In the genomic region with DNA sequence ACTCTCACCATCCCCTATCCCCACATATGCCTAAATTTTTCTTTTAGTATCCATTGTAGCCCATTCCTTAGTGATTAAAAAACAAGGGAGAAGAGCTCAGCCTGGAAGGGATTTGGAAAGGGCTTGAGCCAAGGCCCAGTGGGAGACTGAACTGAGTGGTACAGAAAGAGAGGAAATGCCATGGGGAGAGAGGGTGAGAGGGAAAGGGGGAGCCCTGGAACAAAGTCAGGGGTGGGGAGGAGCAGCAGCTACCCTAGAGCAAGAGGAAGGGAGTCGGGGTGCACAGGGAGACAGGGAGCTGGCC, we compare ENCODE assay signal across 9 cellular contexts. TPM values are rescaled to one million over a fixed set of nuclear protein-coding genes. Genes with fewer than 3 reads are reported as not detected.
DNase-seq lines count a peak whose midpoint lies in the region; ATAC-seq and TF ChIP-seq lines count a peak whose summit lies in the region.
"Had no signal": no experiment of that assay in that cellular context is flagged by ENCODE, and none has a peak within 500 bp of the region (broad histone marks: within the 10 kb centered on the region; RNA-seq: fewer than 3 reads in every experiment).

No MANE protein-coding gene starts in this region.

- no peak for TF ChIP-seq CTCF in RWPE1 (conservative IDR thresholded peaks at IDR 0.05; ENCODE audit: low read depth)
- TF ChIP-seq CTCF in esophagus squamous epithelium (IDR thresholded peaks at IDR 0.05), result no peak
- TF ChIP-seq CTCF in progenitor cell of endocrine pancreas (IDR thresholded peaks at IDR 0.05; ENCODE audit: unreplicated experiment), result no peak
- no peak for TF ChIP-seq CTCF in BE2C (IDR thresholded peaks at IDR 0.05; ENCODE audit: low read depth, low read length)

- no peaks in the 10 kb centered on the region for H3K9me3 Mint-ChIP-seq in progenitor cell of endocrine pancreas (ENCODE audit: low read depth)
- H3K9me3 Mint-ChIP-seq: IgD-negative memory B cell had no signal

- H3K36me3 Mint-ChIP-seq in progenitor cell of endocrine pancreas (ENCODE audit: insufficient read depth), result peaks cover 2% of the 10 kb centered on the region
- H3K36me3 Mint-ChIP-seq: IgD-negative memory B cell had no signal

- H3K4me1 Mint-ChIP-seq in progenitor cell of endocrine pancreas (ENCODE audit: low read depth), result peaks cover 50% of the 10 kb centered on the region

- H3K27me3 Mint-ChIP-seq in progenitor cell of endocrine pancreas, result no peaks in the 10 kb centered on the region
- H3K27me3 Mint-ChIP-seq: IgD-negative memory B cell had no signal

- H3K9me3 ChIP-seq in ES-I3 (ENCODE audit: control insufficient read depth, insufficient read depth, low read length) (no peaks in the 10 kb centered on the region), esophagus squamous epithelium (no peaks in the 10 kb centered on the region), BE2C (no peaks in the 10 kb centered on the region)

- CTCF ChIA-PET in RWPE1 (lab: Yijun Ruan, JAX), result interaction anchor here (0.6 to 3.0 kb wide), 8 partner anchors 11 to 187 kb away, joined by 3 to 15 read pairs (median 4); partner anchors contain the start of gene ENO2

- DNase-seq in RWPE1 (ENCODE audit: low spot score), result no peak
- DNase-seq in esophagus squamous epithelium (lab: John Stamatoyannopoulos, UW), result no peak
- no peak for DNase-seq in progenitor cell of endocrine pancreas (ENCODE audit: low spot score, unreplicated experiment)
- no peak for DNase-seq in MV-4-11 (lab: John Stamatoyannopoulos, UW)
- DNase-seq in BE2C, result no peak

- no peaks in the 10 kb centered on the region for H3K36me3 ChIP-seq in ES-I3 (ENCODE audit: insufficient read depth, low read length)
- peaks cover 0 to 15% (median 0%) of the 10 kb centered on the region in 3 donors for H3K36me3 ChIP-seq in esophagus squamous epithelium
- H3K36me3 ChIP-seq in BE2C, result peaks cover 13% of the 10 kb centered on the region

- peak overlapping the region; percentile 91 for H3K4me3 Mint-ChIP-seq in progenitor cell of endocrine pancreas (ENCODE audit: low read depth)

- H3K27ac ChIP-seq in RWPE1, result peak overlapping the region; percentile 98
- peak overlapping the region; percentile 91 to 99 (median 98) for H3K27ac ChIP-seq in esophagus squamous epithelium

- WGBS in esophagus squamous epithelium, 2 donors, result 6 to 20% methylated on average over 1 of the region's 1 CpG

- peak overlapping the region; percentile 74 for H3K9ac ChIP-seq in ES-I3 (ENCODE audit: low read depth, low read length)

- intact Hi-C loops in esophagus squamous epithelium (cut with DNase I), result loop anchor here (10.0 kb wide), 1 partner anchor 50 kb away; the partner anchor contains the start of gene SPSB2

- H3K4me1 ChIP-seq in ES-I3 (ENCODE audit: insufficient read depth, low read length) (peaks cover 21% of the 10 kb centered on the region), esophagus squamous epithelium (peaks cover 42 to 58% (median 48%) of the 10 kb centered on the region in 3 donors), BE2C (peaks cover 23% of the 10 kb centered on the region)

- TF ChIP-seq POLR2A in esophagus squamous epithelium (IDR thresholded peaks at IDR 0.05), result no peak

- H3K27me3 ChIP-seq in esophagus squamous epithelium (no peaks in the 10 kb centered on the region), BE2C (no peaks in the 10 kb centered on the region)

- peak overlapping the region; percentile 93 for H3K27ac Mint-ChIP-seq in progenitor cell of endocrine pancreas

- H3K4me3 ChIP-seq in esophagus squamous epithelium (peak overlapping the region in 3 of 4 donors; percentile 80 to 96 (median 87)), BE2C (ENCODE audit: low read depth, low read length) (no peak overlapping the region)

- ATAC-seq in esophagus mucosa (no peak), GM21528 (IDR thresholded peaks at IDR 0.05; ENCODE audit: low FRiP score, unreplicated experiment) (no peak)

- POLR2A ChIA-PET in RWPE1 (lab: Yijun Ruan, JAX; ENCODE audit: low non-redundant PET), result interaction anchor here (0.9 to 1.5 kb wide), 5 partner anchors 13 to 52 kb away, joined by 3 read pairs; partner anchors contain the start of gene SPSB2

RNA-seq across cellular contexts. Expression of gene ATN1, which starts 2.6 kb away (rescaled TPM):
- total RNA-seq in esophagus squamous epithelium, result 10 to 100 TPM; 12.2 to 28.8 (median 22.2) TPM
- 226 and 250 TPM in 2 replicates for total RNA-seq in progenitor cell of endocrine pancreas
- total RNA-seq in esophagus mucosa, result 29.1 TPM
- 276 TPM for polyA plus RNA-seq in BE2C (2012; ENCODE audit: insufficient read depth, insufficient read length, low read depth)

RNA-seq across cellular contexts. Expression of gene ENO2, which starts 10.8 kb away (rescaled TPM):
- total RNA-seq in esophagus squamous epithelium (1 to 10 TPM; 5.0 to 8.0 (median 5.5) TPM), progenitor cell of endocrine pancreas (77.9 and 79.0 TPM in 2 replicates), esophagus mucosa (3.7 TPM)
- polyA plus RNA-seq in BE2C (2012; ENCODE audit: insufficient read depth, insufficient read length, low read depth), result 443 TPM

RNA-seq across cellular contexts. Expression of gene RNU7-1, which starts 18.4 kb away (rescaled TPM):
- not detected for total RNA-seq in esophagus squamous epithelium
- total RNA-seq in progenitor cell of endocrine pancreas, result not detected in 2 replicates
- not detected for total RNA-seq in esophagus mucosa
- polyA plus RNA-seq in BE2C (2012; ENCODE audit: insufficient read depth, insufficient read length, low read depth), result not detected
- polyA plus RNA-seq: IgD-negative memory B cell had no signal

RNA-seq across cellular contexts. Expression of gene C12orf57, which starts 18.6 kb away (rescaled TPM):
- 100 to 1,000 TPM; 110 to 377 (median 156) TPM for total RNA-seq in esophagus squamous epithelium
- 268 and 277 TPM in 2 replicates for total RNA-seq in progenitor cell of endocrine pancreas
- total RNA-seq in esophagus mucosa, result 84.0 TPM
- polyA plus RNA-seq in BE2C (2012; ENCODE audit: insufficient read depth, insufficient read length, low read depth), result 616 TPM

RNA-seq across cellular contexts. Expression of gene LRRC23, which starts 20.6 kb away (rescaled TPM):
- total RNA-seq in esophagus squamous epithelium, result 1 to 10 TPM; 2.3 to 5.9 (median 4.8) TPM
- 20.7 and 21.5 TPM in 2 replicates for total RNA-seq in progenitor cell of endocrine pancreas
- total RNA-seq in esophagus mucosa, result 3.2 TPM
- 8.9 TPM for polyA plus RNA-seq in BE2C (2012; ENCODE audit: insufficient read depth, insufficient read length, low read depth)
